28 cellular contexts compared by ENCODE assay signal in genomic region chr10:126212653-126213052, GRCh38.
"Had no signal": no experiment of that assay in that cellular context is flagged by ENCODE, and none has a peak within 500 bp of the region (broad histone marks: within the 10 kb centered on the region; RNA-seq: fewer than 3 reads in every experiment).

No MANE protein-coding gene starts in this region.

- H3K27me3 ChIP-seq: brain microvascular endothelial cell had no signal

- H3K4me3 Mint-ChIP-seq: activated CD4-positive, alpha-beta T cell treated with anti-CD3 and anti-CD28 coated beads, Interleukin-2, amount 10 ng/mL, durations not matched to agents 24 days and 14 days; activated CD8-positive, alpha-beta memory T cell treated with anti-CD3 and anti-CD28 coated beads, Interleukin-2, amount 10 ng/mL, durations not matched to agents 7 days and 5 days; activated naive CD4-positive, alpha-beta T cell treated with anti-CD3 and anti-CD28 coated beads for 36 hours; activated naive CD8-positive, alpha-beta T cell; activated T-cell treated with anti-CD3 and anti-CD28 coated beads, Interleukin-2, amount 50 U/mL, for 24 hours; T-helper 17 cell; WTC11 had no signal

- H3K27me3 Mint-ChIP-seq: activated CD4-positive, alpha-beta T cell treated with anti-CD3 and anti-CD28 coated beads, Interleukin-2, amount 10 ng/mL, durations not matched to agents 24 days and 14 days; activated CD8-positive, alpha-beta memory T cell treated with anti-CD3 and anti-CD28 coated beads, Interleukin-2, amount 10 ng/mL, durations not matched to agents 7 days and 5 days had no signal

- H3K36me3 ChIP-seq: brain microvascular endothelial cell, SJSA1 had no signal

- H3K9ac ChIP-seq: KMS-11 had no signal

- ATAC-seq: activated CD8-positive, alpha-beta memory T cell treated with anti-CD3 and anti-CD28 coated beads, Interleukin-2, amount 10 ng/mL, durations not matched to agents 7 days and 5 days; Panc1; T-helper 17 cell; WTC11 had no signal

- H3K4me2 ChIP-seq: KMS-11 had no signal

- H3K27ac ChIP-seq: brain microvascular endothelial cell, KMS-11, RWPE1, SJSA1 had no signal

- H3K27ac Mint-ChIP-seq: activated CD4-positive, alpha-beta T cell treated with anti-CD3 and anti-CD28 coated beads, Interleukin-2, amount 10 ng/mL, durations not matched to agents 24 days and 14 days; activated CD8-positive, alpha-beta memory T cell treated with anti-CD3 and anti-CD28 coated beads, Interleukin-2, amount 10 ng/mL, durations not matched to agents 7 days and 5 days; activated naive CD4-positive, alpha-beta T cell treated with anti-CD3 and anti-CD28 coated beads for 36 hours; activated naive CD8-positive, alpha-beta T cell; activated T-cell treated with anti-CD3 and anti-CD28 coated beads, Interleukin-2, amount 50 U/mL, for 24 hours; T-helper 17 cell; WTC11 had no signal

- H3K4me3 ChIP-seq: SJSA1 had no signal

- DNase-seq: activated CD4-positive, alpha-beta T cell treated with anti-CD3 and anti-CD28 coated beads, Interleukin-2, amount 10 ng/mL, durations not matched to agents 24 days and 14 days; activated CD4-positive, alpha-beta T cell treated with anti-CD3 and anti-CD28 coated beads, Interleukin-2, amount 50 U/mL, for 48 hours; activated CD4-positive, CD25-positive, alpha-beta regulatory T cell treated with anti-CD3 and anti-CD28 coated beads, Interleukin-2, amount 50 U/mL, for 72 hours; activated CD8-positive, alpha-beta memory T cell treated with anti-CD3 and anti-CD28 coated beads, Interleukin-2, amount 10 ng/mL, durations not matched to agents 7 days and 5 days; activated effector memory CD4-positive, alpha-beta T cell treated with anti-CD3 and anti-CD28 coated beads, Interleukin-2, amount 50 U/mL, for 16 hours; activated naive CD4-positive, alpha-beta T cell treated with anti-CD3 and anti-CD28 coated beads for 36 hours; activated T-cell treated with anti-CD3 and anti-CD28 coated beads, Interleukin-2, amount 50 U/mL, for 24 hours; amygdala; brain microvascular endothelial cell; cerebellar nuclear complex; MM.1S; NCI-H1105; NCI-H1436; NCI-H1694 treated with DMSO at 0.1 percent for 48 hours; NCI-H2029 treated with DMSO at 0.1 percent for 48 hours; NCI-H510A treated with DMSO at 0.1 percent for 48 hours; NCI-H69; NK-92 treated with Interleukin-12 subunit alpha and Interleukin-12 subunit beta, amount 100 ng/mL, for 24 hours; OCI-M1; Right ventricle myocardium superior; T-helper 17 cell; T-helper 9 cell had no signal

- H3K9me3 Mint-ChIP-seq: activated CD4-positive, alpha-beta T cell treated with anti-CD3 and anti-CD28 coated beads, Interleukin-2, amount 10 ng/mL, durations not matched to agents 24 days and 14 days; activated T-cell treated with anti-CD3 and anti-CD28 coated beads, Interleukin-2, amount 50 U/mL, for 24 hours had no signal

- H3K36me3 Mint-ChIP-seq: activated CD8-positive, alpha-beta memory T cell treated with anti-CD3 and anti-CD28 coated beads, Interleukin-2, amount 10 ng/mL, durations not matched to agents 7 days and 5 days; activated naive CD8-positive, alpha-beta T cell; WTC11 had no signal

- H3K9me3 ChIP-seq: SJSA1 had no signal

- H3K4me1 ChIP-seq: SJSA1 had no signal

- H3K4me1 Mint-ChIP-seq: activated CD4-positive, alpha-beta T cell treated with anti-CD3 and anti-CD28 coated beads, Interleukin-2, amount 10 ng/mL, durations not matched to agents 24 days and 14 days; activated CD8-positive, alpha-beta memory T cell treated with anti-CD3 and anti-CD28 coated beads, Interleukin-2, amount 10 ng/mL, durations not matched to agents 7 days and 5 days; T-helper 17 cell had no signal
